18 cellular contexts compared by ENCODE assay signal in the genomic region with DNA sequence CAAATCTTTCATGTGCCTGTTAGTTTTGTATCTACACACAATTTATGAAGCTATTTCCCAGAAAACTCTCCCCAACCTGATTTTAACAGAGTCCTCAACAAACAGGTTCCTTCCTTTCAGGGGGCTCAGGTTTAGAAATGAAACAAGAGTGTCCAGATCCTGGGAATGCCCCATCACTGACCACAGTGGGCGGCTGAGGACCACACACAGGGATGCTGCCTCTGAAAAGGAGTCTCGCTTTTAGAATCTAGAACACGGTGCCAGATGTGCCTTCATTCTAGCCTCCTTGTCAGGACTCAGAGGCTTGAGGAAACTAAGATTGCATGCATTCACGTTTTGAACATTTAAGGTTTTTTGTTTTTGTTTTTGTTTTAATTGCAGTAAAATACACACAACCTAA.
DNase-seq lines count a peak whose midpoint lies in the region; FAIRE-seq and TF ChIP-seq lines count a peak whose summit lies in the region.
"Had no signal": no experiment of that assay in that cellular context is flagged by ENCODE, and none has a peak within 500 bp of the region (broad histone marks: within the 10 kb centered on the region; RNA-seq: fewer than 3 reads in every experiment).

No MANE protein-coding gene starts in this region.

- H2BK20ac ChIP-seq in H9 (ENCODE audit: low read depth, low read length, poor library complexity, severe bottlenecking) = no peak overlapping the region
- no peak overlapping the region for H2BK20ac ChIP-seq in H1 (ENCODE audit: low read length)

- peaks cover 5% of the 10 kb centered on the region for H3K27me3 ChIP-seq in H9 (ENCODE audit: insufficient read depth, low read length)
- H3K27me3 ChIP-seq in Loucy (ENCODE audit: insufficient read depth, low read length, poor library complexity, severe bottlenecking) = no peaks in the 10 kb centered on the region
- peaks cover 0 to 2% (median 0%) of the 10 kb centered on the region in 4 experiments; a peak in 3 of 7 replicates for H3K27me3 ChIP-seq in H1 (replicated peaks in 1 of 4; ENCODE audit: control insufficient read depth in 3 of 4, extremely low read depth in 1 of 4, insufficient read depth in 3 of 4, low read length in 3 of 4)

- peaks cover 70 to 73% of the 10 kb centered on the region in 2 experiments for H3K4me1 Mint-ChIP-seq in H9

- no peaks in the 10 kb centered on the region for H3K9me2 ChIP-seq in Loucy (replicated peaks; ENCODE audit: low read depth, low read length)

- no peak for TF ChIP-seq CTCF in H9 (conservative IDR thresholded peaks at IDR 0.05)
- TF ChIP-seq CTCF in Loucy (conservative IDR thresholded peaks at IDR 0.05; ENCODE audit: low read length) = no peak
- TF ChIP-seq CTCF in H1 (IDR thresholded peaks at IDR 0.05; ENCODE audit: control extremely low read depth in 1 of 3, insufficient read depth in 1 of 3, low read depth in 1 of 3, low read length in 3 of 3) = no peak

- no peaks in the 10 kb centered on the region for H3K36me3 Mint-ChIP-seq in H9 (ENCODE audit: insufficient read depth in 1 of 3, low read depth in 3 of 3)

- peaks cover 69% of the 10 kb centered on the region for H3K27me3 Mint-ChIP-seq in H9 (ENCODE audit: low read depth)

- H3K4me3 ChIP-seq in Loucy (ENCODE audit: low read length, poor library complexity, severe bottlenecking) (no peak overlapping the region), H1 (ENCODE audit: extremely low read depth in 1 of 4, insufficient read depth in 2 of 4, low read depth in 3 of 4, low read length in 4 of 4) (peak overlapping the region in 3 of 4 experiments; percentile 17 to 51 (median 20); a peak in 4 of 8 replicates), iPS-18c (ENCODE audit: insufficient read depth, low read depth, low read length) (peak overlapping the region; percentile 11; the same call in 1 of the 2 replicates)
- H3K4me3 ChIP-seq: HAP-1 had no signal

- H4K8ac ChIP-seq in H9 (replicated peaks; ENCODE audit: insufficient read length, low read depth, low read length) (no peak overlapping the region), H1 (ENCODE audit: extremely low read depth, insufficient read depth, low read length) (no peak overlapping the region)

- CTCF ChIA-PET in H1 (lab: Charles Lee; ENCODE audit: partially characterized antibody) = interaction anchor here (2.2 kb wide), 1 partner anchor 40 kb away, joined by 9 read pairs; no protein-coding TSS in a partner anchor

- peak overlapping the region; percentile 68 for H3K4me2 ChIP-seq in H9 (ENCODE audit: insufficient read depth, insufficient read length, low read length)
- H3K4me2 ChIP-seq in Loucy (ENCODE audit: low read depth, low read length, poor library complexity, severe bottlenecking) = no peak overlapping the region
- H3K4me2 ChIP-seq in H1 (ENCODE audit: insufficient read depth in 1 of 2, low read depth in 2 of 2, low read length in 2 of 2) = peak overlapping the region; percentile 62 to 85

- H2BK12ac ChIP-seq in H9 (ENCODE audit: insufficient read length, low read depth, low read length) (no peak overlapping the region), H1 (ENCODE audit: low read depth, low read length) (peak overlapping the region; percentile 20; the same call in 1 of the 2 replicates)

- H3K36me3 ChIP-seq in Loucy (ENCODE audit: insufficient read depth, low read length) (no peaks in the 10 kb centered on the region), H1 (ENCODE audit: control insufficient read depth in 2 of 4, insufficient read depth in 4 of 4, low read length in 3 of 4) (no peaks in the 10 kb centered on the region)
- H3K36me3 ChIP-seq: HAP-1 had no signal

- H4K20me1 ChIP-seq in H9 (ENCODE audit: control insufficient read depth, insufficient read depth, insufficient read length) (no peaks in the 10 kb centered on the region), Loucy (ENCODE audit: insufficient read depth, low read length, poor library complexity, severe bottlenecking) (no peaks in the 10 kb centered on the region), H1 (replicated peaks in 1 of 2; ENCODE audit: control insufficient read depth in 1 of 2, insufficient read depth in 2 of 2, low read length in 2 of 2) (no peaks in the 10 kb centered on the region)

- WGBS in H9 (ENCODE audit: extremely low coverage, insufficient read length, low lambda C conversion rate) = no CpG with 5 or more reads among the region's 4 CpGs
- WGBS in H1 (ENCODE audit: extremely low coverage in 1 of 2, insufficient coverage in 1 of 2, insufficient read length in 1 of 2, insufficient replicate concordance in 2 of 2, low coverage in 1 of 2, low lambda C conversion rate in 2 of 2, missing lambda C conversion rate in 1 of 2), 2 experiments = 13% methylated on average over 4 of the region's 4 CpGs; no CpG with 5 or more reads in 1 of the 2 experiments

- peak; percentile 50 for FAIRE-seq in H1 (lab: Jason Lieb, UNC)
- FAIRE-seq: GM18507 had no signal

- H3K18ac ChIP-seq in H9 (ENCODE audit: insufficient read length, low read depth, low read length) (no peak overlapping the region), H1 (ENCODE audit: extremely low read depth, low read length) (no peak overlapping the region; the same call in 1 of the 2 replicates)

- H3K9me3 ChIP-seq in H9 (ENCODE audit: control insufficient read depth, low read depth, low read length) = no peaks in the 10 kb centered on the region
- no peaks in the 10 kb centered on the region for H3K9me3 ChIP-seq in Loucy (ENCODE audit: insufficient read depth, low read depth, low read length)
- no peaks in the 10 kb centered on the region for H3K9me3 ChIP-seq in H1 (ENCODE audit: insufficient read depth in 2 of 2, low read depth in 1 of 2, low read length in 1 of 2)
- no peaks in the 10 kb centered on the region for H3K9me3 ChIP-seq in iPS-18c (ENCODE audit: control insufficient read depth, insufficient read depth, low read length)
- H3K9me3 ChIP-seq: HAP-1 had no signal

- H2BK15ac ChIP-seq in H9 (ENCODE audit: low read depth, low read length) (no peak overlapping the region), H1 (ENCODE audit: low read length) (peak overlapping the region; percentile 66; the same call in 1 of the 2 replicates)

- H3K79me2 ChIP-seq in H9 (ENCODE audit: insufficient read depth, low read length) (no peaks in the 10 kb centered on the region; the same call in 1 of the 2 replicates), Loucy (ENCODE audit: insufficient read depth, low read length) (no peaks in the 10 kb centered on the region), H1 (ENCODE audit: control insufficient read depth in 1 of 2, insufficient read depth in 2 of 2, low read length in 2 of 2) (no peaks in the 10 kb centered on the region)

- no peaks in the 10 kb centered on the region for H3K23me2 ChIP-seq in H9 (ENCODE audit: insufficient read length, low read depth, low read length, poor library complexity, severe bottlenecking)
- peaks cover 4% of the 10 kb centered on the region; the same call in 1 of the 2 replicates for H3K23me2 ChIP-seq in H1 (ENCODE audit: low read depth, low read length)

- no peak for DNase-seq in H9
- DNase-seq in H1 (ENCODE audit: low read depth in 1 of 2, low spot score in 2 of 2) = no peak
- DNase-seq in T-helper 2 cell = no peak
- DNase-seq in activated CD4-positive, alpha-beta T cell treated with anti-CD3 and anti-CD28 coated beads for 4 hours = no peak
- DNase-seq in NCI-H1105 treated with DMSO at 0.1 percent for 48 hours (lab: John Stamatoyannopoulos, UW) = no peak
- no peak for DNase-seq in dermis blood vessel endothelial cell
- DNase-seq: Calu3, DMS153, DND-41, Kasumi-1, MV-4-11, NCI-H2029, SHP77 had no signal

- H2BK120ac ChIP-seq in H9 (ENCODE audit: low read depth, low read length, poor library complexity, severe bottlenecking) = no peak overlapping the region
- H2BK120ac ChIP-seq in H1 (replicated peaks; ENCODE audit: low read depth, low read length) = peak overlapping the region; percentile 19

- H3K14ac ChIP-seq in H9 (ENCODE audit: insufficient read depth, low read length) (no peak overlapping the region), H1 (ENCODE audit: insufficient read length) (no peak overlapping the region)

- H2BK5ac ChIP-seq in H9 (ENCODE audit: insufficient read length, low read length) (no peak overlapping the region), H1 (ENCODE audit: low read depth, low read length) (peak overlapping the region; percentile 22; the same call in 1 of the 2 replicates)

- no peak overlapping the region for H2AK5ac ChIP-seq in H9 (ENCODE audit: insufficient read length, low read length)
- H2AK5ac ChIP-seq in H1 (ENCODE audit: low read depth, low read length) = no peak overlapping the region

- H3K4me1 ChIP-seq in H9 (ENCODE audit: insufficient read depth, low read length) (peaks cover 28% of the 10 kb centered on the region), Loucy (ENCODE audit: insufficient read depth, low read length, poor library complexity, severe bottlenecking) (peaks cover 47% of the 10 kb centered on the region), H1 (replicated peaks in 1 of 4; ENCODE audit: control insufficient read depth in 3 of 4, insufficient read depth in 4 of 4, low read length in 3 of 4) (peaks cover 8 to 38% (median 29%) of the 10 kb centered on the region in 4 experiments)

- H3K4ac ChIP-seq in H9 (ENCODE audit: low read depth, low read length) (no peak overlapping the region), H1 (replicated peaks; ENCODE audit: insufficient read length, low read depth, low read length) (no peak overlapping the region)

- TF ChIP-seq EP300 in H1 (IDR thresholded peaks at IDR 0.05; ENCODE audit: borderline replicate concordance in 1 of 2, low read depth in 2 of 2, low read length in 2 of 2) = no peak

- TF ChIP-seq RAD21 in H1 (IDR thresholded peaks at IDR 0.05 in 1 of 2, conservative IDR thresholded peaks at IDR 0.05 in 1 of 2; ENCODE audit: low read depth in 2 of 2, low read length in 2 of 2) = no peak

- H4K91ac ChIP-seq in H9 (ENCODE audit: insufficient read length, low read depth, low read length) (no peak overlapping the region), H1 (replicated peaks; ENCODE audit: insufficient read length, low read length) (peak overlapping the region; percentile 60)

- H4K5ac ChIP-seq in H9 (ENCODE audit: insufficient read length, low read depth, low read length) (no peak overlapping the region), H1 (ENCODE audit: insufficient read length, low read depth, low read length) (no peak overlapping the region)

- TF ChIP-seq POLR2A in H1 (IDR thresholded peaks at IDR 0.05; ENCODE audit: control extremely low read depth in 1 of 2, low read depth in 2 of 2, low read length in 2 of 2) = no peak

- H3K79me1 ChIP-seq in H9 (ENCODE audit: insufficient read depth, low read depth, low read length, poor library complexity, severe bottlenecking) (no peaks in the 10 kb centered on the region), H1 (ENCODE audit: low read depth, low read length) (no peaks in the 10 kb centered on the region)

- H2AFZ ChIP-seq in H9 (ENCODE audit: low read length) (no peak overlapping the region), Loucy (ENCODE audit: low read length) (peak overlapping the region; percentile 14; the same call in 1 of the 2 replicates), H1 (ENCODE audit: low read length) (no peak overlapping the region)

- no peak overlapping the region for H3T11ph ChIP-seq in H9 (ENCODE audit: low read length)

- no peaks in the 10 kb centered on the region; a peak in 2 of 5 replicates for H3K9me3 Mint-ChIP-seq in H9

- H3K9ac ChIP-seq in H9 (ENCODE audit: extremely low read depth, insufficient read length, low read length) = no peak overlapping the region
- H3K9ac ChIP-seq in Loucy (ENCODE audit: low read depth, low read length, poor library complexity, severe bottlenecking) = no peak overlapping the region
- no peak overlapping the region for H3K9ac ChIP-seq in H1 (replicated peaks in 1 of 4; ENCODE audit: extremely low read depth in 1 of 4, low read depth in 3 of 4, low read length in 3 of 4)

- POLR2A ChIA-PET in H1 (lab: Charles Lee; ENCODE audit: partially characterized antibody) = interaction anchor here (2.0 kb wide), 1 partner anchor 8 kb away, joined by 10 read pairs; no protein-coding TSS in a partner anchor

- H3K4me3 Mint-ChIP-seq in H9 = peak overlapping the region in 1 of 2 experiments; percentile 65; a peak in 2 of 5 replicates

- H3K56ac ChIP-seq in H9 (ENCODE audit: insufficient read length, low read depth, low read length) (no peak overlapping the region), H1 (replicated peaks; ENCODE audit: insufficient read length, low read depth, low read length) (no peak overlapping the region)

- H3K27ac Mint-ChIP-seq in H9 = peak overlapping the region in 1 of 3 experiments; percentile 11; a peak in 2 of 7 replicates

- H3K27ac ChIP-seq in H9 (ENCODE audit: insufficient read length, low read depth, low read length) (no peak overlapping the region), H1 (ENCODE audit: low read depth, low read length) (no peak overlapping the region)
- H3K27ac ChIP-seq: RWPE1 had no signal

- H3F3A ChIP-seq in Loucy (ENCODE audit: low read depth) = no peaks in the 10 kb centered on the region; the same call in 1 of the 2 replicates

- H3K23ac ChIP-seq in H9 (ENCODE audit: insufficient read length, low read depth, low read length) (no peak overlapping the region), H1 (ENCODE audit: insufficient read length) (no peak overlapping the region)
